Comparison of ENCODE assay signal across 9 cellular contexts in genomic region chr19:21238670-21239069, GRCh38.
"Had no signal": no experiment of that assay in that cellular context is flagged by ENCODE, and none has a peak within 500 bp of the region (broad histone marks: within the 10 kb centered on the region; RNA-seq: fewer than 3 reads in every experiment).

No MANE protein-coding gene starts in this region.

- H2AFZ ChIP-seq: GM23248, GM23338 had no signal

- H3K4me2 ChIP-seq: GM23338 had no signal

- H3K4me1 ChIP-seq: HAP-1 had no signal

- DNase-seq: GM23248, GOT3, H7, H9, HCEC 1CT had no signal

- H3K4me3 Mint-ChIP-seq: GM23338, H9 had no signal

- H3K9me3 ChIP-seq: HAP-1 had no signal

- H3K4me3 ChIP-seq: GM23248, GM23338, HAP-1 had no signal

- H3K9ac ChIP-seq: GM23248 had no signal

- H3K36me3 ChIP-seq: HAP-1 had no signal

- ATAC-seq: GM23338, HCT116 had no signal

- H3K27ac ChIP-seq: GM23248 had no signal

- H3K27ac Mint-ChIP-seq: GM23338, H9 had no signal

- FAIRE-seq: H54 had no signal
